In the genomic region with DNA sequence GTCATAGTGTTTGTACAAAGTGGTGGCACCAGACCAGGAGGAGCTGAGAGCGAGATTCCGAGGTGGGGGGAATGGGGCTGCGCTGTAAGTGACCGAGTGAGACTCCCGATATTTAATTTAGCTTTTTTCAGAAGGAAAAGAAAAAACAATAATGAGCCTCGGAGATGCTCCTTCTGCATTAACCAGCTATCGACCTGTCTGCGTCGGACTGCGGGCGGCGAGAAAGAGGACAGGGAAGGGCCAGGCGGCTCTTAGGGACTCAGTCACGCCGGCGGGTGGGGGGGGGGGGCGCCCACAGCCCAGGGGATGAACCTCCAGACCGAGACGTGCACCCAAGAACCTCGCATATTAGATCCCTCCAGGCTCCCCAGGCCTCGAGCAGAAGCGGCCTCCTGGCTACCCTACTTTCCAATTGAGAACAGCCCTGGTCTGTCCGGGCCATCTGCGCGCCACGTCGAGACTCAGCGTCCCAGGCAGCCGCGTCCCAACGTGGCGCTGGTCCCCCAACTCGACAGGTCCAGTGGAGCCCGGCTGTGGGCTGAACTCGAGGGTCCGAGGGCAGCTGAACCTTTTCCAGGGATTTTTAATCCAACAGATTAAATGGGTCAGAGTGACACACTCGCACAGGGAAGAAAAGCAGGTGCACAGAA, we compare ENCODE assay signal across 24 cellular contexts. TPM values are rescaled to one million over a fixed set of nuclear protein-coding genes. Genes with fewer than 3 reads are reported as not detected.
DNase-seq lines count a peak whose midpoint lies in the region; ATAC-seq and TF ChIP-seq lines count a peak whose summit lies in the region.
"Had no signal": no experiment of that assay in that cellular context is flagged by ENCODE, and none has a peak within 500 bp of the region (broad histone marks: within the 10 kb centered on the region; RNA-seq: fewer than 3 reads in every experiment).

No MANE protein-coding gene starts in this region.

- DNase-seq in left ventricle myocardium superior (peak; percentile 35), left ventricle myocardium inferior (no peak), type B pancreatic cell (ENCODE audit: extremely low spot score, unreplicated experiment) (no peak)
- peak; percentile 29 for DNase-seq in activated naive CD8-positive, alpha-beta T cell treated with anti-CD3 and anti-CD28 coated beads, Interleukin-2, amount 10 ng/mL, durations not matched to agents 7 days and 5 days
- DNase-seq in activated naive CD4-positive, alpha-beta T cell (lab: John Stamatoyannopoulos, UW), result no peak
- DNase-seq: activated CD4-positive, alpha-beta T cell treated with anti-CD3 and anti-CD28 coated beads for 1 hour; brain microvascular endothelial cell; CD4-positive, CD25-positive, alpha-beta regulatory T cell; GF-D8; NCI-H1092 treated with DMSO at 0.1 percent for 48 hours; NCI-H2029; NCI-H226; NCI-H774; psoas muscle; stimulated activated CD4-positive, alpha-beta T cell treated with anti-CD3 and anti-CD28 coated beads, Interleukin-1b, Interleukin-23, amount 100 ng/mL, for 48 hours; stimulated activated naive CD4-positive, alpha-beta T cell had no signal

- no peak overlapping the region for H3K4me3 ChIP-seq in left ventricle myocardium inferior
- H3K4me3 ChIP-seq in iPS-20b (ENCODE audit: low read length), result peak overlapping the region; percentile 57; the same call in 1 of the 2 replicates
- H3K4me3 ChIP-seq: left lung, psoas muscle, thoracic aorta had no signal

- peaks cover 11% of the 10 kb centered on the region for H3K36me3 ChIP-seq in left ventricle myocardium inferior
- H3K36me3 ChIP-seq in iPS-20b (ENCODE audit: insufficient read depth, low read depth, low read length), result no peaks in the 10 kb centered on the region
- H3K36me3 ChIP-seq: brain microvascular endothelial cell, left lung, thoracic aorta had no signal

- peak overlapping the region; percentile 32 for H3K4me3 Mint-ChIP-seq in activated naive CD8-positive, alpha-beta T cell treated with anti-CD3 and anti-CD28 coated beads, Interleukin-2, amount 10 ng/mL, durations not matched to agents 7 days and 5 days
- H3K4me3 Mint-ChIP-seq in type B pancreatic cell, result peak overlapping the region; percentile 77
- H3K4me3 Mint-ChIP-seq: activated T-helper 17 cell treated with anti-CD3 and anti-CD28 coated beads, Interleukin-2, amount 50 U/mL, for 72 hours had no signal

- intact Hi-C loops in left ventricle myocardium superior (cut with micrococcal nuclease) (loop anchor here (10.0 kb wide), 2 partner anchors 526 to 636 kb away; no protein-coding TSS in a partner anchor), left ventricle myocardium inferior (cut with micrococcal nuclease) (loop anchor here (10.0 kb wide), 1 partner anchor 526 kb away; no protein-coding TSS in a partner anchor)

- H3K27me3 ChIP-seq in left ventricle myocardium inferior (ENCODE audit: low read depth) (peaks cover 68% of the 10 kb centered on the region), iPS-20b (ENCODE audit: insufficient read depth, low read length) (peaks cover 88% of the 10 kb centered on the region)

- H3K9me3 ChIP-seq in left ventricle myocardium inferior (replicated peaks) (no peaks in the 10 kb centered on the region), iPS-20b (ENCODE audit: insufficient read depth, low read depth, low read length) (no peaks in the 10 kb centered on the region)
- H3K9me3 ChIP-seq: left lung, psoas muscle, thoracic aorta had no signal

- H3K27ac ChIP-seq in left ventricle myocardium inferior (replicated peaks) (no peak overlapping the region), iPS-20b (ENCODE audit: low read length) (no peak overlapping the region)
- H3K27ac ChIP-seq: brain microvascular endothelial cell, left lung, psoas muscle, thoracic aorta had no signal

- H3K36me3 Mint-ChIP-seq in activated naive CD8-positive, alpha-beta T cell treated with anti-CD3 and anti-CD28 coated beads, Interleukin-2, amount 10 ng/mL, durations not matched to agents 7 days and 5 days, result peaks cover 11% of the 10 kb centered on the region
- peaks cover 5% of the 10 kb centered on the region for H3K36me3 Mint-ChIP-seq in type B pancreatic cell
- H3K36me3 Mint-ChIP-seq: CD4-positive, CD25-positive, alpha-beta regulatory T cell had no signal

- peak overlapping the region; percentile 62 for H3K27ac Mint-ChIP-seq in activated naive CD8-positive, alpha-beta T cell treated with anti-CD3 and anti-CD28 coated beads, Interleukin-2, amount 10 ng/mL, durations not matched to agents 7 days and 5 days
- H3K27ac Mint-ChIP-seq in type B pancreatic cell, result peak overlapping the region; percentile 9
- H3K27ac Mint-ChIP-seq: activated T-helper 17 cell treated with anti-CD3 and anti-CD28 coated beads, Interleukin-2, amount 50 U/mL, for 72 hours; CD4-positive, CD25-positive, alpha-beta regulatory T cell had no signal

- ATAC-seq in left ventricle myocardium superior, result no peak
- ATAC-seq in activated naive CD8-positive, alpha-beta T cell treated with anti-CD3 and anti-CD28 coated beads, Interleukin-2, amount 10 ng/mL, durations not matched to agents 7 days and 5 days (ENCODE audit: low read depth), result no peak
- no peak for ATAC-seq in GM19452 (IDR thresholded peaks at IDR 0.05; ENCODE audit: unreplicated experiment)
- ATAC-seq in GM21526 (IDR thresholded peaks at IDR 0.05; ENCODE audit: low FRiP score, unreplicated experiment), result no peak
- ATAC-seq: activated T-helper 17 cell treated with anti-CD3 and anti-CD28 coated beads, Interleukin-2, amount 50 U/mL, for 72 hours; HepG2; left lung; psoas muscle had no signal

- H3K4me1 ChIP-seq in left ventricle myocardium inferior (peaks cover 37% of the 10 kb centered on the region), iPS-20b (ENCODE audit: insufficient read depth, low read length) (peaks cover 5% of the 10 kb centered on the region; the same call in 1 of the 2 replicates)
- H3K4me1 ChIP-seq: psoas muscle had no signal

- TF ChIP-seq CTCF in left ventricle myocardium inferior (IDR thresholded peaks at IDR 0.05; ENCODE audit: borderline replicate concordance) (no peak), type B pancreatic cell (conservative IDR thresholded peaks at IDR 0.05) (no peak)

- POLR2A ChIA-PET in activated naive CD8-positive, alpha-beta T cell treated with anti-CD3 and anti-CD28 coated beads, Interleukin-2, amount 10 ng/mL, durations not matched to agents 7 days and 5 days (lab: Charles Lee), result no interaction called here

- H3K4me1 Mint-ChIP-seq in activated naive CD8-positive, alpha-beta T cell treated with anti-CD3 and anti-CD28 coated beads, Interleukin-2, amount 10 ng/mL, durations not matched to agents 7 days and 5 days, result peaks cover 21% of the 10 kb centered on the region
- H3K4me1 Mint-ChIP-seq in type B pancreatic cell (ENCODE audit: unreplicated experiment), result peaks cover 19% of the 10 kb centered on the region

- H3K27me3 Mint-ChIP-seq in activated naive CD8-positive, alpha-beta T cell treated with anti-CD3 and anti-CD28 coated beads, Interleukin-2, amount 10 ng/mL, durations not matched to agents 7 days and 5 days, result peaks cover 78% of the 10 kb centered on the region
- H3K27me3 Mint-ChIP-seq in type B pancreatic cell, result peaks cover 75% of the 10 kb centered on the region

- no peak overlapping the region for H3K9ac ChIP-seq in iPS-20b (ENCODE audit: low read depth, low read length)

- H3K9me3 Mint-ChIP-seq in activated naive CD8-positive, alpha-beta T cell treated with anti-CD3 and anti-CD28 coated beads, Interleukin-2, amount 10 ng/mL, durations not matched to agents 7 days and 5 days, result peaks cover 4% of the 10 kb centered on the region
- no peaks in the 10 kb centered on the region for H3K9me3 Mint-ChIP-seq in type B pancreatic cell
- H3K9me3 Mint-ChIP-seq: activated T-helper 17 cell treated with anti-CD3 and anti-CD28 coated beads, Interleukin-2, amount 50 U/mL, for 72 hours had no signal

RNA-seq across cellular contexts. Expression of a gene that starts 2.1 kb away (rescaled TPM):
- total RNA-seq in left ventricle myocardium superior (5.6 TPM), left ventricle myocardium inferior (94.4 TPM), type B pancreatic cell (ENCODE audit: low replicate concordance) (30.0 and 30.7 TPM in 2 replicates)
- not detected for total RNA-seq in activated naive CD8-positive, alpha-beta T cell treated with anti-CD3 and anti-CD28 coated beads, Interleukin-2, amount 10 ng/mL, durations not matched to agents 7 days and 5 days
- total RNA-seq: activated T-helper 17 cell treated with anti-CD3 and anti-CD28 coated beads, Interleukin-2, amount 50 U/mL, for 72 hours; CD4-positive, CD25-positive, alpha-beta regulatory T cell; OCI-LY7 had no signal

Comparison
In these comparisons a context has a peak if more than half of its experiments do, and no peak if none do; other contexts are left out.
1. DNase-seq: peak in left ventricle myocardium superior (single experiment) and activated naive CD8-positive, alpha-beta T cell treated with anti-CD3 and anti-CD28 coated beads, Interleukin-2, amount 10 ng/mL, durations not matched to agents 7 days and 5 days (single experiment); none in left ventricle myocardium inferior (single experiment), type B pancreatic cell (single experiment) and activated naive CD4-positive, alpha-beta T cell (0 of 4).